ENCODE assay signal across 1 cellular context in the genomic region with DNA sequence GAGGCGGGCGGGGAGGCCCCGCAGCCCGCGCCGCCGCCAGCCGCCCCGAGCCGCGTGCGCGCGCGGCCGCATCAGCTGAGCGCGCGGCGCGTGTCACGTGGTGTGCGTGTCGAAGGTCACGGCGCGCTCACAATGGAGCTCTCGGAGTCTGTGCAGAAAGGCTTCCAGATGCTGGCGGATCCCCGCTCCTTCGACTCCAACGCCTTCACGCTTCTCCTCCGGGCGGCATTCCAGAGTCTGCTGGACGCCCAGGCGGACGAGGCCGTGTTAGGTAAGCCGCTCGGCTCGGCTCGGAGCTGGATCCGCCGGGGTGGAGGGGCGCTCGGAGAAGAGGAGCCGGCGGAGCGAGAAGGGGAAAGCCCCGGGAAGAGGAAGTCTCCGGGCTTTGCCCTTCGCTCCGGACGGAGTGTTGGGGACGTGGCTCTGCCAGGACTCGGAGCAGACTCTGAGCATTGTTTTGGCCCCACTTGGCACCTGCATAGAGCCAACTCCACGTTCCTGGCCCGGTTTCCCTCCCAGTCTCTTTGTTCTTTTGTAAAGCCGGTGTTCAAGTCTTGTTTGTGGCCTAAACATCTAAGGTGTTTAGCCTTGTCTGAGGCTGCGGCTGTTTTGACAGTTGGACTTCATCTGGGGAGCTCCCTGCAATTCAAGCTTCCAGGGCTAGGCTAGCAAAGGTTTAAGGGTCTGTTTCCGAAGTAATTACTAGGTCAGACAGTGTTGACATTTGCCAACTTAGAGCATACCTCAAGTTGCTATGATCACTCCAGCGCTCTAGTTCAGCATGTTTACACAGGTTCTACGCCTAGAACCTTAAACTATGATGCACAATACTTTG.
TF ChIP-seq lines count a peak whose summit lies in the region.

A gene (plus strand): TSS at position 103 of the 835 bp plus-strand sequence. CDS start 30 bp downstream, at position 133.

TF ChIP-seq in HepG2, 621 proteins besides CTCF, POLR2A, EP300 and RAD21 (continued from another document and continues in another):
- TF ChIP-seq, protein P1, sequence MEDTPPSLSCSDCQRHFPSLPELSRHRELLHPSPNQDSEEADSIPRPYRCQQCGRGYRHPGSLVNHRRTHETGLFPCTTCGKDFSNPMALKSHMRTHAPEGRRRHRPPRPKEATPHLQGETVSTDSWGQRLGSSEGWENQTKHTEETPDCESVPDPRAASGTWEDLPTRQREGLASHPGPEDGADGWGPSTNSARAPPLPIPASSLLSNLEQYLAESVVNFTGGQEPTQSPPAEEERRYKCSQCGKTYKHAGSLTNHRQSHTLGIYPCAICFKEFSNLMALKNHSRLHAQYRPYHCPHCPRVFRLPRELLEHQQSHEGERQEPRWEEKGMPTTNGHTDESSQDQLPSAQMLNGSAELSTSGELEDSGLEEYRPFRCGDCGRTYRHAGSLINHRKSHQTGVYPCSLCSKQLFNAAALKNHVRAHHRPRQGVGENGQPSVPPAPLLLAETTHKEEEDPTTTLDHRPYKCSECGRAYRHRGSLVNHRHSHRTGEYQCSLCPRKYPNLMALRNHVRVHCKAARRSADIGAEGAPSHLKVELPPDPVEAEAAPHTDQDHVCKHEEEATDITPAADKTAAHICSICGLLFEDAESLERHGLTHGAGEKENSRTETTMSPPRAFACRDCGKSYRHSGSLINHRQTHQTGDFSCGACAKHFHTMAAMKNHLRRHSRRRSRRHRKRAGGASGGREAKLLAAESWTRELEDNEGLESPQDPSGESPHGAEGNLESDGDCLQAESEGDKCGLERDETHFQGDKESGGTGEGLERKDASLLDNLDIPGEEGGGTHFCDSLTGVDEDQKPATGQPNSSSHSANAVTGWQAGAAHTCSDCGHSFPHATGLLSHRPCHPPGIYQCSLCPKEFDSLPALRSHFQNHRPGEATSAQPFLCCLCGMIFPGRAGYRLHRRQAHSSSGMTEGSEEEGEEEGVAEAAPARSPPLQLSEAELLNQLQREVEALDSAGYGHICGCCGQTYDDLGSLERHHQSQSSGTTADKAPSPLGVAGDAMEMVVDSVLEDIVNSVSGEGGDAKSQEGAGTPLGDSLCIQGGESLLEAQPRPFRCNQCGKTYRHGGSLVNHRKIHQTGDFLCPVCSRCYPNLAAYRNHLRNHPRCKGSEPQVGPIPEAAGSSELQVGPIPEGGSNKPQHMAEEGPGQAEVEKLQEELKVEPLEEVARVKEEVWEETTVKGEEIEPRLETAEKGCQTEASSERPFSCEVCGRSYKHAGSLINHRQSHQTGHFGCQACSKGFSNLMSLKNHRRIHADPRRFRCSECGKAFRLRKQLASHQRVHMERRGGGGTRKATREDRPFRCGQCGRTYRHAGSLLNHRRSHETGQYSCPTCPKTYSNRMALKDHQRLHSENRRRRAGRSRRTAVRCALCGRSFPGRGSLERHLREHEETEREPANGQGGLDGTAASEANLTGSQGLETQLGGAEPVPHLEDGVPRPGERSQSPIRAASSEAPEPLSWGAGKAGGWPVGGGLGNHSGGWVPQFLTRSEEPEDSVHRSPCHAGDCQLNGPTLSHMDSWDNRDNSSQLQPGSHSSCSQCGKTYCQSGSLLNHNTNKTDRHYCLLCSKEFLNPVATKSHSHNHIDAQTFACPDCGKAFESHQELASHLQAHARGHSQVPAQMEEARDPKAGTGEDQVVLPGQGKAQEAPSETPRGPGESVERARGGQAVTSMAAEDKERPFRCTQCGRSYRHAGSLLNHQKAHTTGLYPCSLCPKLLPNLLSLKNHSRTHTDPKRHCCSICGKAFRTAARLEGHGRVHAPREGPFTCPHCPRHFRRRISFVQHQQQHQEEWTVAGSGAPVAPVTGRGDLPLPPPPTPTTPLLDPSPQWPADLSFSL (CRISPR knock-in tag; IDR thresholded peaks at IDR 0.05), result peak; percentile 58; the same call in 1 of the 2 replicates
- no peak for TF ChIP-seq LCORL (IDR thresholded peaks at IDR 0.05)
- peak; percentile 57 for TF ChIP-seq LCORL (CRISPR knock-in tag; IDR thresholded peaks at IDR 0.05)
- peak; percentile 94 for TF ChIP-seq KAT7 (CRISPR knock-in tag; IDR thresholded peaks at IDR 0.05; ENCODE audit: borderline replicate concordance)
- peak; percentile 19 for TF ChIP-seq JARID2 (CRISPR knock-in tag; IDR thresholded peaks at IDR 0.05; ENCODE audit: insufficient replicate concordance)
- TF ChIP-seq NR2F2 (IDR thresholded peaks at IDR 0.05; ENCODE audit: borderline replicate concordance, low read depth), result peak; percentile 24; the same call in 1 of the 2 replicates
- TF ChIP-seq KLF6 (CRISPR knock-in tag; IDR thresholded peaks at IDR 0.05), result peak; percentile 75; the same call in 1 of the 2 replicates
- peak; percentile 45; the same call in 1 of the 3 replicates for TF ChIP-seq MXI1 (IDR thresholded peaks at IDR 0.05; ENCODE audit: borderline replicate concordance, low read depth, low read length)
- TF ChIP-seq ELF1 (CRISPR knock-in tag; IDR thresholded peaks at IDR 0.05), result peak; percentile 68
- TF ChIP-seq ZNF138 (CRISPR knock-in tag; IDR thresholded peaks at IDR 0.05; ENCODE audit: low read depth), result 0 out of 2 replicates have a peak, but pooled peaks have one; percentile 72
- TF ChIP-seq NR2F6 (IDR thresholded peaks at IDR 0.05), result no peak; the same call in 1 of the 2 replicates
- TF ChIP-seq NR2F6 (CRISPR knock-in tag; IDR thresholded peaks at IDR 0.05), result peak; percentile 81
- no peak for TF ChIP-seq ZNF780A (CRISPR knock-in tag; IDR thresholded peaks at IDR 0.05)
- TF ChIP-seq, protein P2, sequence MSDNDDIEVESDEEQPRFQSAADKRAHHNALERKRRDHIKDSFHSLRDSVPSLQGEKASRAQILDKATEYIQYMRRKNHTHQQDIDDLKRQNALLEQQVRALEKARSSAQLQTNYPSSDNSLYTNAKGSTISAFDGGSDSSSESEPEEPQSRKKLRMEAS (IDR thresholded peaks at IDR 0.05), result peak; percentile 92
- peak; percentile 68; the same call in 1 of the 2 replicates for TF ChIP-seq ZNF776 (CRISPR knock-in tag; IDR thresholded peaks at IDR 0.05)
- no peak; the same call in 1 of the 2 replicates for TF ChIP-seq BCL6 (CRISPR knock-in tag; IDR thresholded peaks at IDR 0.05)
- peak; percentile 66; the same call in 1 of the 2 replicates for TF ChIP-seq SP140L (CRISPR knock-in tag; IDR thresholded peaks at IDR 0.05; ENCODE audit: borderline replicate concordance)
- TF ChIP-seq ZNF430 (CRISPR knock-in tag; IDR thresholded peaks at IDR 0.05), result 0 out of 2 replicates have a peak, but pooled peaks have one; percentile 28
- TF ChIP-seq ZBTB42 (CRISPR knock-in tag; IDR thresholded peaks at IDR 0.05), result 0 out of 2 replicates have a peak, but pooled peaks have one; percentile 81
- TF ChIP-seq, protein P3, sequence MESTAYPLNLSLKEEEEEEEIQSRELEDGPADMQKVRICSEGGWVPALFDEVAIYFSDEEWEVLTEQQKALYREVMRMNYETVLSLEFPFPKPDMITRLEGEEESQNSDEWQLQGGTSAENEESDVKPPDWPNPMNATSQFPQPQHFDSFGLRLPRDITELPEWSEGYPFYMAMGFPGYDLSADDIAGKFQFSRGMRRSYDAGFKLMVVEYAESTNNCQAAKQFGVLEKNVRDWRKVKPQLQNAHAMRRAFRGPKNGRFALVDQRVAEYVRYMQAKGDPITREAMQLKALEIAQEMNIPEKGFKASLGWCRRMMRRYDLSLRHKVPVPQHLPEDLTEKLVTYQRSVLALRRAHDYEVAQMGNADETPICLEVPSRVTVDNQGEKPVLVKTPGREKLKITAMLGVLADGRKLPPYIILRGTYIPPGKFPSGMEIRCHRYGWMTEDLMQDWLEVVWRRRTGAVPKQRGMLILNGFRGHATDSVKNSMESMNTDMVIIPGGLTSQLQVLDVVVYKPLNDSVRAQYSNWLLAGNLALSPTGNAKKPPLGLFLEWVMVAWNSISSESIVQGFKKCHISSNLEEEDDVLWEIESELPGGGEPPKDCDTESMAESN (CRISPR knock-in tag; conservative IDR thresholded peaks at IDR 0.05), result 0 out of 2 replicates have a peak, but pooled peaks have one; percentile 60
- TF ChIP-seq FOXA3 (CRISPR knock-in tag; IDR thresholded peaks at IDR 0.05), result peak; percentile 77
- peak; percentile 77; the same call in 1 of the 2 replicates for TF ChIP-seq GZF1 (CRISPR knock-in tag; IDR thresholded peaks at IDR 0.05)
- no peak for TF ChIP-seq GTF2F1 (IDR thresholded peaks at IDR 0.05; ENCODE audit: low read length)
- TF ChIP-seq NR2F1 (CRISPR knock-in tag; IDR thresholded peaks at IDR 0.05), result peak; percentile 59 to 70; a peak in 3 of 4 replicates
- TF ChIP-seq ZNF558 (CRISPR knock-in tag; IDR thresholded peaks at IDR 0.05; ENCODE audit: borderline replicate concordance), result peak; percentile 84; the same call in 1 of the 2 replicates
- TF ChIP-seq PHF20 (CRISPR knock-in tag; IDR thresholded peaks at IDR 0.05), result peak; percentile 71
- 0 out of 2 replicates have a peak, but pooled peaks have one; percentile 17 for TF ChIP-seq BRCA1 (CRISPR knock-in tag; IDR thresholded peaks at IDR 0.05)
- TF ChIP-seq ZNF274 (CRISPR knock-in tag; IDR thresholded peaks at IDR 0.05), result peak; percentile 45; the same call in 1 of the 2 replicates
- TF ChIP-seq NCOA2 (CRISPR knock-in tag; IDR thresholded peaks at IDR 0.05), result no peak
- TF ChIP-seq STAT5B (CRISPR knock-in tag; IDR thresholded peaks at IDR 0.05), result no peak
- peak; percentile 58 for TF ChIP-seq YY1 (IDR thresholded peaks at IDR 0.05; ENCODE audit: insufficient read depth, insufficient replicate concordance, low read depth, low read length)
- TF ChIP-seq ZMYM3 (CRISPR knock-in tag; IDR thresholded peaks at IDR 0.05), result no peak
- TF ChIP-seq GATAD1 (CRISPR knock-in tag; IDR thresholded peaks at IDR 0.05), result peak; percentile 70
- TF ChIP-seq, protein P4, sequence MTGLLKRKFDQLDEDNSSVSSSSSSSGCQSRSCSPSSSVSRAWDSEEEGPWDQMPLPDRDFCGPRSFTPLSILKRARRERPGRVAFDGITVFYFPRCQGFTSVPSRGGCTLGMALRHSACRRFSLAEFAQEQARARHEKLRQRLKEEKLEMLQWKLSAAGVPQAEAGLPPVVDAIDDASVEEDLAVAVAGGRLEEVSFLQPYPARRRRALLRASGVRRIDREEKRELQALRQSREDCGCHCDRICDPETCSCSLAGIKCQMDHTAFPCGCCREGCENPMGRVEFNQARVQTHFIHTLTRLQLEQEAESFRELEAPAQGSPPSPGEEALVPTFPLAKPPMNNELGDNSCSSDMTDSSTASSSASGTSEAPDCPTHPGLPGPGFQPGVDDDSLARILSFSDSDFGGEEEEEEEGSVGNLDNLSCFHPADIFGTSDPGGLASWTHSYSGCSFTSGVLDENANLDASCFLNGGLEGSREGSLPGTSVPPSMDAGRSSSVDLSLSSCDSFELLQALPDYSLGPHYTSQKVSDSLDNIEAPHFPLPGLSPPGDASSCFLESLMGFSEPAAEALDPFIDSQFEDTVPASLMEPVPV (CRISPR knock-in tag; IDR thresholded peaks at IDR 0.05), result peak; percentile 67; the same call in 1 of the 2 replicates
- peak; percentile 62; the same call in 1 of the 2 replicates for TF ChIP-seq ZNF124 (CRISPR knock-in tag; IDR thresholded peaks at IDR 0.05)
- TF ChIP-seq HES4 (CRISPR knock-in tag; IDR thresholded peaks at IDR 0.05; ENCODE audit: borderline replicate concordance), result 0 out of 2 replicates have a peak, but pooled peaks have one; percentile 16
- TF ChIP-seq ZKSCAN1 (IDR thresholded peaks at IDR 0.05; ENCODE audit: low read length), result no peak
- TF ChIP-seq SIN3A (IDR thresholded peaks at IDR 0.05; ENCODE audit: borderline replicate concordance, low read depth, low read length), result peak; percentile 19; the same call in 1 of the 2 replicates
- TF ChIP-seq, protein P5, sequence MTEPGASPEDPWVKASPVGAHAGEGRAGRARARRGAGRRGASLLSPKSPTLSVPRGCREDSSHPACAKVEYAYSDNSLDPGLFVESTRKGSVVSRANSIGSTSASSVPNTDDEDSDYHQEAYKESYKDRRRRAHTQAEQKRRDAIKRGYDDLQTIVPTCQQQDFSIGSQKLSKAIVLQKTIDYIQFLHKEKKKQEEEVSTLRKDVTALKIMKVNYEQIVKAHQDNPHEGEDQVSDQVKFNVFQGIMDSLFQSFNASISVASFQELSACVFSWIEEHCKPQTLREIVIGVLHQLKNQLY (CRISPR knock-in tag; IDR thresholded peaks at IDR 0.05), result 0 out of 2 replicates have a peak, but pooled peaks have one; percentile 16
- peak; percentile 78 for TF ChIP-seq KMT2B (CRISPR knock-in tag; IDR thresholded peaks at IDR 0.05)
- TF ChIP-seq, protein P6, sequence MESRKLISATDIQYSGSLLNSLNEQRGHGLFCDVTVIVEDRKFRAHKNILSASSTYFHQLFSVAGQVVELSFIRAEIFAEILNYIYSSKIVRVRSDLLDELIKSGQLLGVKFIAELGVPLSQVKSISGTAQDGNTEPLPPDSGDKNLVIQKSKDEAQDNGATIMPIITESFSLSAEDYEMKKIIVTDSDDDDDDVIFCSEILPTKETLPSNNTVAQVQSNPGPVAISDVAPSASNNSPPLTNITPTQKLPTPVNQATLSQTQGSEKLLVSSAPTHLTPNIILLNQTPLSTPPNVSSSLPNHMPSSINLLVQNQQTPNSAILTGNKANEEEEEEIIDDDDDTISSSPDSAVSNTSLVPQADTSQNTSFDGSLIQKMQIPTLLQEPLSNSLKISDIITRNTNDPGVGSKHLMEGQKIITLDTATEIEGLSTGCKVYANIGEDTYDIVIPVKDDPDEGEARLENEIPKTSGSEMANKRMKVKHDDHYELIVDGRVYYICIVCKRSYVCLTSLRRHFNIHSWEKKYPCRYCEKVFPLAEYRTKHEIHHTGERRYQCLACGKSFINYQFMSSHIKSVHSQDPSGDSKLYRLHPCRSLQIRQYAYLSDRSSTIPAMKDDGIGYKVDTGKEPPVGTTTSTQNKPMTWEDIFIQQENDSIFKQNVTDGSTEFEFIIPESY (CRISPR knock-in tag; IDR thresholded peaks at IDR 0.05), result no peak
- TF ChIP-seq RFXAP (CRISPR knock-in tag; IDR thresholded peaks at IDR 0.05; ENCODE audit: borderline replicate concordance), result no peak; the same call in 1 of the 2 replicates
- 0 out of 2 replicates have a peak, but pooled peaks have one; percentile 18 for TF ChIP-seq ZNF12 (CRISPR knock-in tag; IDR thresholded peaks at IDR 0.05)
- peak; percentile 64; the same call in 1 of the 2 replicates for TF ChIP-seq ARHGAP35 (CRISPR knock-in tag; IDR thresholded peaks at IDR 0.05; ENCODE audit: borderline replicate concordance)
- no peak for TF ChIP-seq ZNF777 (CRISPR knock-in tag; IDR thresholded peaks at IDR 0.05)
- peak; percentile 64; the same call in 1 of the 2 replicates for TF ChIP-seq ZNF337 (CRISPR knock-in tag; IDR thresholded peaks at IDR 0.05; ENCODE audit: borderline replicate concordance, low read depth)
- peak; percentile 32; the same call in 1 of the 2 replicates for TF ChIP-seq ZBTB38 (CRISPR knock-in tag; IDR thresholded peaks at IDR 0.05)
- peak; percentile 50; the same call in 1 of the 2 replicates for TF ChIP-seq ARNTL (CRISPR knock-in tag; IDR thresholded peaks at IDR 0.05)
- TF ChIP-seq NRL (CRISPR knock-in tag; IDR thresholded peaks at IDR 0.05; ENCODE audit: borderline replicate concordance), result peak; percentile 70; the same call in 1 of the 2 replicates
